In genomic region chr9:133994359-133995011, GRCh38 we compare ENCODE assay signal across 8 cellular contexts. TPM values are rescaled to one million over a fixed set of nuclear protein-coding genes. Genes with fewer than 3 reads are reported as not detected.
DNase-seq lines count a peak whose midpoint lies in the region; ATAC-seq and TF ChIP-seq lines count a peak whose summit lies in the region.

No MANE protein-coding gene starts in this region.

- WGBS in liver = 8% methylated on average over 11 of the region's 11 CpGs

- H3K9me3 ChIP-seq in liver (ENCODE audit: control insufficient read depth in 4 of 4, low read length in 3 of 4) = no peaks in the 10 kb centered on the region

- H3K9ac ChIP-seq in liver (ENCODE audit: low read depth in 1 of 2, low read length in 2 of 2) = no peak overlapping the region

- ATAC-seq in GM18498 (IDR thresholded peaks at IDR 0.05; ENCODE audit: unreplicated experiment) = peak; percentile 22
- no peak for ATAC-seq in HG02938 (IDR thresholded peaks at IDR 0.05; ENCODE audit: unreplicated experiment)

- no peaks in the 10 kb centered on the region for H3K27me3 ChIP-seq in liver (ENCODE audit: control insufficient read depth in 4 of 4, insufficient read depth in 4 of 4, low read length in 3 of 4)

- H3K27ac ChIP-seq in liver (ENCODE audit: low read depth in 1 of 2, low read length in 2 of 2) = no peak overlapping the region

- H3K4me1 ChIP-seq in liver (ENCODE audit: control insufficient read depth in 4 of 4, insufficient read depth in 4 of 4, low read length in 3 of 4) = peaks cover 13 to 32% (median 24%) of the 10 kb centered on the region in 4 donors

- peak; percentile 65 for DNase-seq in ACHN
- peak; percentile 70 for DNase-seq in NCI-H2227 (lab: John Stamatoyannopoulos, UW; ENCODE audit: unreplicated experiment)
- DNase-seq in activated CD4-positive, alpha-beta T cell treated with anti-CD3 and anti-CD28 coated beads for 48 hours = peak; percentile 84
- DNase-seq in cerebellum (ENCODE audit: low spot score) = peak; percentile 67
- DNase-seq in stimulated activated CD4-positive, alpha-beta T cell treated with anti-CD3 and anti-CD28 coated beads, TNF-alpha, amount 100 ng/mL, for 4 hours (ENCODE audit: low read depth in 3 of 3) = peak; percentile 51 to 69 (median 59)

- H3K4me3 ChIP-seq in liver (ENCODE audit: low read depth in 1 of 3, low read length in 3 of 3) = no peak overlapping the region

- TF ChIP-seq RAD21 in liver (IDR thresholded peaks at IDR 0.05) = peak; percentile 99 to 100

- in situ Hi-C loops in ACHN (cut with HindIII; ENCODE audit: low pct_ligation_motif_present, low pct_unique_long_range_greater_than_20kb, low sequenced_read_pairs) = loop anchor here (25.0 kb wide), 1 partner anchor 207 kb away; no protein-coding TSS in a partner anchor

- H3K36me3 ChIP-seq in liver (ENCODE audit: control insufficient read depth in 4 of 4, insufficient read depth in 3 of 4, low read depth in 1 of 4, low read length in 3 of 4) = no peaks in the 10 kb centered on the region

- TF ChIP-seq CTCF in liver (IDR thresholded peaks at IDR 0.05; ENCODE audit: low read depth, low read length, missing input control) = peak; percentile 98

TF ChIP-seq in liver, 16 proteins besides CTCF, POLR2A, EP300 and RAD21:
- no peak for TF ChIP-seq YY1 (IDR thresholded peaks at IDR 0.05)
- no peak for TF ChIP-seq JUND (IDR thresholded peaks at IDR 0.05)
- TF ChIP-seq GABPA (IDR thresholded peaks at IDR 0.05 in 1 of 2, conservative IDR thresholded peaks at IDR 0.05 in 1 of 2) = no peak
- TF ChIP-seq HNF4A (conservative IDR thresholded peaks at IDR 0.05) = no peak
- no peak for TF ChIP-seq FOXA2 (IDR thresholded peaks at IDR 0.05)
- TF ChIP-seq NR2F2 (IDR thresholded peaks at IDR 0.05) = no peak

RNA-seq across cellular contexts. Expression of gene VAV2, which starts 2.4 kb away (rescaled TPM):
- total RNA-seq in cerebellum (16.5 TPM), liver (10 to 100 TPM; 12.6 to 26.4 TPM)
- polyA plus RNA-seq in liver = 10 to 100 TPM in 1 of 2 donors, 1 to 10 TPM in 1; 4.9 to 21.4 TPM

RNA-seq across cellular contexts. Expression of gene BRD3OS, which starts 30.8 kb away (rescaled TPM):
- total RNA-seq in cerebellum (20.0 TPM), liver (1 to 10 TPM; 2.6 to 3.2 TPM)
- polyA plus RNA-seq in liver = 1 to 10 TPM; 2.1 to 5.1 TPM
